ENCODE assay signal across 8 cellular contexts in the genomic region with DNA sequence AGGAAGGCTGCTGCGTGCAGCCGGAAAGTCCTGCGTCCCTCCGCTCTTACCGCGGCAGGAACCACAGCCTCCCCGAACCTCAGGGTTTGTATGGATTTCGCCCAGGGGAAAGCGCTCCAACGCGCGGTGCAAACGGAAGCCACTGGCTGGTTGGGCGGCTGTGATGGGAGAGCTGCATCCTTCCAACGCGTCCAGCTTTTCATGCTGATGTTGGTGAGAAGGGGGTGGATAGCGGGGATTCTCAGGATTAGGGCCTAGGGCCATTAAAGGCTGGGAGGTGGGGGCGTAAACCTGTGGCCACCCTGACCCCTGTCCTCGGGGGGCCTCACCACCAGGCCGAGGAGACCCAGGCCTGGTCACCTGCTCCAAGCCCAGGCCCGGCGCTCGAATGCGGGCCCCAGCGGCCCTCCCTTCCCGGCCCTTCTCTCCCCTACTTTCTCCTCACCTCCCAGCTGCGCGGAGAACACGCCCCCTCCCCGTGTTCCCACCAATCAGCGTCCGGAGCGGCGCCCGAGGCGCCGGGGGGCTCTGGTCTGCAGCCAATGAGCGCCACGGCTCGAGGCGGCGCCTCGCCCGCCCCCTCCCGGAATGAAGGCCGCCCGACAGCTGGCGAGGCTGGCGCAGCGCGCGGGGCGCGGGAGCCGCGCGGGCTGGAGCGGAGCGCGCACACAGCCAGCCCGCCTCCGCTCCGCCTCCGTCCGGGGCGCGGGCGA. TPM values are rescaled to one million over a fixed set of nuclear protein-coding genes. Genes with fewer than 3 reads are reported as not detected.
DNase-seq lines count a peak whose midpoint lies in the region; ATAC-seq and TF ChIP-seq lines count a peak whose summit lies in the region.

No MANE protein-coding gene starts in this region.

- intact Hi-C loops in left lung (cut with DNase I), result no loop called here

- H3K79me2 ChIP-seq in ACC112 (ENCODE audit: control insufficient read depth, insufficient read depth, low read length, unreplicated experiment), result no peaks in the 10 kb centered on the region

- DNase-seq in NCI-H345 treated with DMSO at 0.1 percent for 48 hours (lab: John Stamatoyannopoulos, UW; ENCODE audit: unreplicated experiment) (peak; percentile 42), cortex of kidney (lab: John Stamatoyannopoulos, UW) (peak; percentile 58), left lung (peak; percentile 89 to 91)
- DNase-seq in activated CD4-positive, alpha-beta T cell treated with anti-CD3 and anti-CD28 coated beads, Interleukin-2, amount 50 U/mL, for 1 hour, result peak; percentile 78
- DNase-seq in stimulated activated CD4-positive, alpha-beta T cell treated with anti-CD3 and anti-CD28 coated beads, Interleukin-1b, Interleukin-23, amount 100 ng/mL, for 48 hours, result peak; percentile 78

- H3K27ac ChIP-seq in ACC112 (ENCODE audit: low read depth, low read length) (no peak overlapping the region), left lung (no peak overlapping the region)

- H3K36me3 ChIP-seq in ACC112 (ENCODE audit: insufficient read depth, low read length), result peaks cover 5% of the 10 kb centered on the region; the same call in 1 of the 2 replicates
- peaks cover 0 to 14% of the 10 kb centered on the region in 2 donors for H3K36me3 ChIP-seq in left lung

- H3K4me3 ChIP-seq in ACC112 (ENCODE audit: low read depth, low read length) (peak overlapping the region; percentile 62), left lung (peak overlapping the region; percentile 20 to 36)

- H2AFZ ChIP-seq in ACC112 (ENCODE audit: low read length, unreplicated experiment), result no peak overlapping the region

- ATAC-seq in GM18858 (IDR thresholded peaks at IDR 0.05; ENCODE audit: unreplicated experiment) (peak; percentile 50), HG03103 (IDR thresholded peaks at IDR 0.05; ENCODE audit: low read depth, unreplicated experiment) (peak; percentile 51), left lung (peak; percentile 83)

- H3K27me3 ChIP-seq in ACC112 (ENCODE audit: insufficient read depth, low read length), result no peaks in the 10 kb centered on the region
- peaks cover 0 to 18% of the 10 kb centered on the region in 2 donors for H3K27me3 ChIP-seq in left lung

- H3K4me1 ChIP-seq in ACC112 (ENCODE audit: control insufficient read depth, insufficient read depth, low read length, unreplicated experiment) (peaks cover 21% of the 10 kb centered on the region), left lung (peaks cover 6 to 23% of the 10 kb centered on the region in 2 donors)

- peak; percentile 16 to 22 for TF ChIP-seq CTCF in left lung (IDR thresholded peaks at IDR 0.05)

- no peaks in the 10 kb centered on the region for H3K9me3 ChIP-seq in left lung

RNA-seq across cellular contexts. Expression of gene NANOS1, which starts 0.5 kb away (rescaled TPM):
- 1 to 10 TPM; 1.0 to 1.6 TPM for total RNA-seq in left lung

RNA-seq across cellular contexts. Expression of gene EIF3A, which starts 51.6 kb away (rescaled TPM):
- total RNA-seq in left lung, result 100 to 1,000 TPM in 1 of 2 donors, 10 to 100 TPM in 1; 89.1 to 113 TPM
